In genomic region chr16:84749072-84749471, GRCh38 we compare ENCODE assay signal across 1 cellular context.
TF ChIP-seq lines count a peak whose summit lies in the region.

No MANE protein-coding gene starts in this region.

TF ChIP-seq in neural cell, 6 proteins besides CTCF, POLR2A, EP300 and RAD21 (continued from another document):
- TF ChIP-seq REST (IDR thresholded peaks at IDR 0.05; ENCODE audit: borderline replicate concordance) = no peak
